ENCODE assay signal across 8 cellular contexts in the genomic region with DNA sequence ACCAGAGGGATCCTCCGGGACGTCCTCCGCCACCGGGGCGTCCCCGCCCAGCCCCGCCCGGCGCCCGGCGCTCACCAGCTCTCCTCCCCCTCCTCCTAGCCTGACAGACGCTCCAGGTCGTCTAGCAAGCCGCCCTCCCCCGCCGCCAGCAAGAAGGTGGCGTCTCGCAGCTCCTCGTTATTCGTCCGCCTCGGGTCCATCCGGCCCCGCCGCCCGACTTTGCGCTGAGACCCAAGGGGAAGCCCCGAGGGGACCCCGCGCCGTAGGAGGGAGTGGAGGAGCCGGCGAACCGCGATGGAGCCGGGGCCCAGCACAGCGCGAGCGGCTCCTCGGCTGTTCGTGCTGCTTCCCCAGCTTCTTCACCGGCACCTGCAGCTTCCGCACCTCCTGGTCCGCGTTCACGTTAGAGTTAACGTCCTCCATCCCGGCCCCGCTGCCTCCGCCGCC. TPM values are rescaled to one million over a fixed set of nuclear protein-coding genes. Genes with fewer than 3 reads are reported as not detected.
A peak's percentile ranks its signal among the peaks of the same experiment; 100 is the strongest.
DNase-seq lines count a peak whose midpoint lies in the region; ATAC-seq and TF ChIP-seq lines count a peak whose summit lies in the region.

No MANE protein-coding gene starts in this region.

- H3K27me3 ChIP-seq in HUES6 (ENCODE audit: control insufficient read depth, insufficient read depth, low read length), result no peaks in the 10 kb centered on the region
- H3K27me3 ChIP-seq in left ventricle myocardium inferior (ENCODE audit: low read depth), result no peaks in the 10 kb centered on the region
- no peaks in the 10 kb centered on the region for H3K27me3 ChIP-seq in aorta (ENCODE audit: control insufficient read depth in 1 of 2, insufficient read depth in 2 of 2, low read length in 1 of 2)

- peak overlapping the region; percentile 95 for H3K9ac ChIP-seq in HUES6 (ENCODE audit: low read length)

- peak overlapping the region; percentile 96 for H3K27ac ChIP-seq in HUES6 (ENCODE audit: low read depth, low read length)
- peak overlapping the region; percentile 88 for H3K27ac ChIP-seq in adipose tissue (ENCODE audit: low read depth, low read length)
- H3K27ac ChIP-seq in left ventricle myocardium inferior (replicated peaks), result peak overlapping the region; percentile 96
- peak overlapping the region; percentile 71 to 84 for H3K27ac ChIP-seq in aorta (ENCODE audit: low read depth in 1 of 2, low read length in 2 of 2)

- 0 to 1% (median 0%) methylated on average over 37 to 51 of the region's 51 CpGs for WGBS in adipose tissue, 3 donors
- WGBS in aorta, 2 donors, result 0 to 1% methylated on average over 41 to 51 of the region's 51 CpGs

- no peaks in the 10 kb centered on the region for H3K4me1 ChIP-seq in HUES6 (ENCODE audit: control insufficient read depth, insufficient read depth, low read length)
- peaks cover 24% of the 10 kb centered on the region for H3K4me1 ChIP-seq in left ventricle myocardium inferior
- no peaks in the 10 kb centered on the region for H3K4me1 ChIP-seq in aorta (ENCODE audit: control insufficient read depth in 1 of 2, insufficient read depth in 2 of 2, low read length in 2 of 2)

- TF ChIP-seq CTCF in left ventricle myocardium inferior (IDR thresholded peaks at IDR 0.05; ENCODE audit: borderline replicate concordance), result no peak

- H3K4me3 ChIP-seq in HUES6 (ENCODE audit: low read depth, low read length) (peak overlapping the region; percentile 99), left ventricle myocardium inferior (peak overlapping the region; percentile 97), aorta (ENCODE audit: low read length in 2 of 2) (peak overlapping the region; percentile 63 to 73)

- H3K36me3 ChIP-seq in HUES6 (ENCODE audit: control insufficient read depth, insufficient read depth, low read length), result peaks cover 31% of the 10 kb centered on the region
- peaks cover 36% of the 10 kb centered on the region for H3K36me3 ChIP-seq in left ventricle myocardium inferior
- H3K36me3 ChIP-seq in aorta (ENCODE audit: control insufficient read depth in 1 of 2, insufficient read depth in 2 of 2, low read length in 1 of 2), result no peaks in the 10 kb centered on the region

- H3K9me3 ChIP-seq in HUES6 (ENCODE audit: control insufficient read depth, insufficient read depth, low read depth, low read length), result peaks cover 45% of the 10 kb centered on the region
- peaks cover 42% of the 10 kb centered on the region for H3K9me3 ChIP-seq in left ventricle myocardium inferior (replicated peaks)
- H3K9me3 ChIP-seq in aorta (ENCODE audit: control insufficient read depth, low read length), result peaks cover 11% of the 10 kb centered on the region

- in situ Hi-C loops in Caki2 (cut with HindIII; ENCODE audit: low pct_unique_long_range_greater_than_20kb, low sequenced_read_pairs), result no loop called here

- ATAC-seq in GM21447 (IDR thresholded peaks at IDR 0.05; ENCODE audit: unreplicated experiment), result peak; percentile 39
- peak; percentile 86 for ATAC-seq in aorta (ENCODE audit: low FRiP score)

- intact Hi-C loops in left ventricle myocardium inferior (cut with micrococcal nuclease), result no loop called here
- intact Hi-C loops in aorta (cut with DNase I), result loop anchor here (2.0 to 10.0 kb wide), 3 partner anchors 26 to 252 kb away; a partner anchor contains a TSS

- DNase-seq in Caki2 (ENCODE audit: low read depth), result peak; percentile 67
- peak; percentile 55 for DNase-seq in SW480 (ENCODE audit: low spot score)
- DNase-seq in left ventricle myocardium inferior, result peak; percentile 62
- DNase-seq in putamen (ENCODE audit: low spot score), result peak; percentile 15
- DNase-seq in aorta, result peak; percentile 75 to 87

RNA-seq across cellular contexts. Expression of a gene that starts 26.3 kb away (rescaled TPM):
- total RNA-seq in Caki2 (2014; rRNA removed; shearing (Covaris generic); ENCODE audit: low replicate concordance), result 58.6 and 70.3 TPM in 2 replicates
- polyA plus RNA-seq in adipose tissue (10 to 100 TPM; 60.4 to 94.7 (median 86.8) TPM), aorta (10 to 100 TPM; 22.7 to 50.2 TPM)
- total RNA-seq in left ventricle myocardium inferior (21.4 TPM), aorta (10 to 100 TPM in 1 of 2 donors, 1 to 10 TPM in 1; 8.6 to 15.4 TPM)

RNA-seq across cellular contexts. Expression of a gene that starts 47.9 kb away (rescaled TPM):
- total RNA-seq in Caki2 (2014; rRNA removed; shearing (Covaris generic); ENCODE audit: low replicate concordance), result 3.7 TPM in 1 of 2 replicates, not detected in the other
- polyA plus RNA-seq in adipose tissue (10 to 100 TPM in 2 of 3 donors, 1 to 10 TPM in 1; 1.2 to 36.0 (median 25.7) TPM), aorta (1 to 10 TPM in 1 of 2 donors, under 1 TPM in 1; 0.18 to 8.3 TPM)
- total RNA-seq in left ventricle myocardium inferior (0.30 TPM), aorta (1 to 10 TPM; 5.1 to 7.8 TPM)

Comparison
In these comparisons a context has a peak if more than half of its experiments do, and no peak if none do; other contexts are left out.
1. Peak in every context shown above with its lines: DNase-seq, ATAC-seq, H3K4me3 ChIP-seq and H3K27ac ChIP-seq.
2. DNase-seq: peak in every context shown above with its lines; median percentile 81 in aorta; 67 in Caki2; 62 in left ventricle myocardium inferior; 55 in SW480; 15 in putamen.